ENCODE assay signal across 17 cellular contexts in genomic region chr11:131278472-131278871, GRCh38.
"Had no signal": no experiment of that assay in that cellular context is flagged by ENCODE, and none has a peak within 500 bp of the region (broad histone marks: within the 10 kb centered on the region; RNA-seq: fewer than 3 reads in every experiment).

No MANE protein-coding gene starts in this region.

- ATAC-seq: effector memory CD8-positive, alpha-beta T cell; naive thymus-derived CD8-positive, alpha-beta T cell had no signal

- H3K27ac ChIP-seq: right atrium auricular region, transverse colon, vagina, VCaP had no signal

- DNase-seq: activated CD4-positive, alpha-beta T cell treated with anti-CD3 and anti-CD28 coated beads, Interleukin-2, amount 50 U/mL, for 1 hour; activated CD4-positive, CD25-positive, alpha-beta regulatory T cell treated with anti-CD3 and anti-CD28 coated beads, Interleukin-2, amount 50 U/mL, for 72 hours; activated CD8-positive, alpha-beta memory T cell treated with anti-CD3 and anti-CD28 coated beads, Interleukin-2, amount 50 U/mL, for 4 hours; activated effector memory CD4-positive, alpha-beta T cell treated with anti-CD3 and anti-CD28 coated beads, Interleukin-2, amount 50 U/mL, for 16 hours; activated naive CD4-positive, alpha-beta T cell treated with anti-CD3 and anti-CD28 coated beads, Interleukin-2, amount 50 U/mL, for 16 hours; activated T-cell treated with anti-CD3 and anti-CD28 coated beads, Interleukin-2, amount 50 U/mL, for 48 hours; dermis blood vessel endothelial cell; effector memory CD8-positive, alpha-beta T cell; mesenchymal stem cell; naive thymus-derived CD8-positive, alpha-beta T cell; stimulated activated CD4-positive, alpha-beta T cell treated with anti-CD3 and anti-CD28 coated beads, Interleukin-2, amount 100 ng/mL, for 24 hours; stimulated activated naive CD4-positive, alpha-beta T cell treated with Interleukin-2 at 50 U/mL for 16 hours; T-helper 2 cell; transverse colon had no signal
